8 cellular contexts compared by ENCODE assay signal in the genomic region with DNA sequence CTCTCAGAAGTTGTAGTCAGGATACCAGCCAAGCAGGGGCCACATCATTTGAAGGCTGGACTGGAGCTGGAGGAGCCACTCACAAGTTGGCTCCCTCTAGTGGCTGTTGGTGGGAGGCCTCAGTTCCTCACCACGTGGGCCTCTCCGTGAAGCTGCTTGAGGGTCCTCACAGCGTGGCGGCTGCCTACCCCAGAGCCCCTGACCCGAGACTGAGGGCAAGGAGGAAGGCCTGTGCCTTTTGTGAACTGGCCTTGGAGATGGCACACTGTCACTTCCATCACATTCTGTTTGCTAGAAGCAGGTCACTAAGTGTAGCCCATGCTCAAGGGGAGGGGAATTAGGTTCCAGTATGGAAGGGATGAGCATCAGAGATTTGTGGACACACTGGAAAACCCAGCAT. TPM values are rescaled to one million over a fixed set of nuclear protein-coding genes. Genes with fewer than 3 reads are reported as not detected.
DNase-seq lines count a peak whose midpoint lies in the region; ATAC-seq, FAIRE-seq and TF ChIP-seq lines count a peak whose summit lies in the region.

No MANE protein-coding gene starts in this region.

- no peak overlapping the region for H3K27ac ChIP-seq in SJCRH30
- H3K27ac ChIP-seq in sigmoid colon: no peak overlapping the region

- no peak overlapping the region for H3K4me3 ChIP-seq in Jurkat, Clone E6-1 (ENCODE audit: low read length)
- H3K4me3 ChIP-seq in SJCRH30 (no peak overlapping the region), sigmoid colon (no peak overlapping the region)

- no peak for TF ChIP-seq EP300 in sigmoid colon (IDR thresholded peaks at IDR 0.05)

- H3K4me1 ChIP-seq in SJCRH30: no peaks in the 10 kb centered on the region
- H3K4me1 ChIP-seq in sigmoid colon: peaks cover 0 to 23% (median 14%) of the 10 kb centered on the region in 4 donors

- H3K9me3 ChIP-seq in SJCRH30 (replicated peaks) (no peaks in the 10 kb centered on the region), sigmoid colon (no peaks in the 10 kb centered on the region)

- 43 to 46% methylated on average over 5 of the region's 5 CpGs for WGBS in sigmoid colon, 2 donors

- no peak for FAIRE-seq in D721Med (lab: Jason Lieb, UNC)

- intact Hi-C loops in head of caudate nucleus (cut with DNase I): loop anchor here (10.0 kb wide), 1 partner anchor 154 kb away; no protein-coding TSS in a partner anchor
- intact Hi-C loops in sigmoid colon (cut with DNase I): no loop called here

- no peaks in the 10 kb centered on the region for H3K27me3 ChIP-seq in SJCRH30
- no peaks in the 10 kb centered on the region for H3K27me3 ChIP-seq in sigmoid colon

- peak; percentile 66 for DNase-seq in D721Med (ENCODE audit: insufficient read length, low spot score)
- peak; percentile 62 for DNase-seq in Jurkat, Clone E6-1 (ENCODE audit: low read depth, low spot score)
- DNase-seq in SJCRH30: peak; percentile 70 to 81
- peak in 3 of 4 experiments; percentile 35 to 58 (median 38) for DNase-seq in activated naive CD4-positive, alpha-beta T cell (lab: John Stamatoyannopoulos, UW)
- DNase-seq in head of caudate nucleus: peak in 40 of 42 donors; percentile 20 to 80 (median 56)
- no peak for DNase-seq in sigmoid colon
- DNase-seq in OCI-M2 (lab: John Stamatoyannopoulos, UW; ENCODE audit: unreplicated experiment): no peak

- TF ChIP-seq CTCF in D721Med (IDR thresholded peaks at IDR 0.05; ENCODE audit: insufficient read depth, missing control alignments) (peak; percentile 77), sigmoid colon (IDR thresholded peaks at IDR 0.05) (peak; percentile 56 to 84 (median 65))

- no peak for ATAC-seq in HG03460 (IDR thresholded peaks at IDR 0.05; ENCODE audit: unreplicated experiment)

- H3K36me3 ChIP-seq in SJCRH30 (no peaks in the 10 kb centered on the region), sigmoid colon (peaks cover 0 to 26% (median 5%) of the 10 kb centered on the region in 4 donors)

- TF ChIP-seq POLR2A in sigmoid colon (IDR thresholded peaks at IDR 0.05): no peak

RNA-seq across cellular contexts. Expression of a gene that starts 14.6 kb away (rescaled TPM):
- 1.2 TPM for polyA plus RNA-seq in Jurkat, Clone E6-1 (2012; ENCODE audit: insufficient read depth, insufficient read length)
- total RNA-seq in SJCRH30 (2014; rRNA removed; shearing (Covaris generic)): 35.8 and 40.1 TPM in 2 replicates
- 10 to 100 TPM; 43.2 to 52.5 (median 45.4) TPM for total RNA-seq in sigmoid colon
- polyA plus RNA-seq in sigmoid colon: 100 to 1,000 TPM in 2 of 3 donors, 10 to 100 TPM in 1; 90.1 to 151 (median 150) TPM

RNA-seq across cellular contexts. Expression of a gene that starts 27.1 kb away (rescaled TPM):
- 53.0 TPM for polyA plus RNA-seq in Jurkat, Clone E6-1 (2012; ENCODE audit: insufficient read depth, insufficient read length)
- total RNA-seq in SJCRH30 (2014; rRNA removed; shearing (Covaris generic)): 0.13 and 0.59 TPM in 2 replicates
- total RNA-seq in sigmoid colon: 1 to 10 TPM in 3 of 4 donors, under 1 TPM in 1; 0.55 to 6.0 (median 4.4) TPM
- polyA plus RNA-seq in sigmoid colon: 1 to 10 TPM; 4.2 to 5.6 (median 5.1) TPM

RNA-seq across cellular contexts. Expression of a gene that starts 46.5 kb away (rescaled TPM):
- 1,043 TPM for polyA plus RNA-seq in Jurkat, Clone E6-1 (2012; ENCODE audit: insufficient read depth, insufficient read length)
- 313 and 320 TPM in 2 replicates for total RNA-seq in SJCRH30 (2014; rRNA removed; shearing (Covaris generic))
- total RNA-seq in sigmoid colon: 100 to 1,000 TPM; 581 to 711 (median 629) TPM
- polyA plus RNA-seq in sigmoid colon: 100 to 1,000 TPM; 561 to 714 (median 581) TPM

Comparison
In these comparisons a context has a peak if more than half of its experiments do, and no peak if none do; other contexts are left out.
1. DNase-seq: peak in D721Med (single experiment), Jurkat, Clone E6-1 (single experiment), SJCRH30 (2 of 2), activated naive CD4-positive, alpha-beta T cell (3 of 4) and head of caudate nucleus (40 of 42); none in sigmoid colon (single experiment) and OCI-M2 (single experiment).